In genomic region chr19:17327654-17328516, GRCh38 we compare ENCODE assay signal across 8 cellular contexts. TPM values are rescaled to one million over a fixed set of nuclear protein-coding genes. Genes with fewer than 3 reads are reported as not detected.
A peak's percentile ranks its signal among the peaks of the same experiment; 100 is the strongest.
DNase-seq lines count a peak whose midpoint lies in the region; ATAC-seq and TF ChIP-seq lines count a peak whose summit lies in the region.

No MANE protein-coding gene starts in this region.

- peaks cover 10% of the 10 kb centered on the region for H3K27me3 Mint-ChIP-seq in T-helper 1 cell treated with Interleukin-12 subunit alpha and Interleukin-12 subunit beta and Interleukin-4 antibody, amounts not matched to agents 30 μg/mL and 1 μg/mL, for 36 hours (ENCODE audit: low read depth)
- H3K27me3 Mint-ChIP-seq in MCF 10A (ENCODE audit: insufficient read depth, unreplicated experiment): no peaks in the 10 kb centered on the region
- H3K27me3 Mint-ChIP-seq in stimulated activated naive CD8-positive, alpha-beta T cell treated with anti-CD3 and anti-CD28 coated beads, Interleukin-15, amount 100 ng/mL, for 72 hours: peaks cover 13% of the 10 kb centered on the region

- peaks cover 9% of the 10 kb centered on the region for H3K36me3 Mint-ChIP-seq in T-helper 1 cell treated with Interleukin-12 subunit alpha and Interleukin-12 subunit beta and Interleukin-4 antibody, amounts not matched to agents 30 μg/mL and 1 μg/mL, for 36 hours (ENCODE audit: low read depth)
- peaks cover 40% of the 10 kb centered on the region for H3K36me3 Mint-ChIP-seq in MCF 10A (ENCODE audit: insufficient read depth, unreplicated experiment)

- intact Hi-C loops in MCF 10A (cut with micrococcal nuclease): no loop called here

- BruUV-seq in MCF 10A (replicated peaks; lab: Mats Ljungman, UMichigan): no TSS peak

- H3K27ac Mint-ChIP-seq in T-helper 1 cell treated with Interleukin-12 subunit alpha and Interleukin-12 subunit beta and Interleukin-4 antibody, amounts not matched to agents 30 μg/mL and 1 μg/mL, for 36 hours: peak overlapping the region; percentile 31
- H3K27ac Mint-ChIP-seq in MCF 10A (ENCODE audit: low read depth, unreplicated experiment): no peak overlapping the region
- peak overlapping the region; percentile 33 to 82 for H3K27ac Mint-ChIP-seq in stimulated activated naive CD8-positive, alpha-beta T cell treated with anti-CD3 and anti-CD28 coated beads, Interleukin-15, amount 100 ng/mL, for 72 hours

- H3K4me1 Mint-ChIP-seq in T-helper 1 cell treated with Interleukin-12 subunit alpha and Interleukin-12 subunit beta and Interleukin-4 antibody, amounts not matched to agents 30 μg/mL and 1 μg/mL, for 36 hours (ENCODE audit: low read depth): peaks cover 6% of the 10 kb centered on the region
- peaks cover 5% of the 10 kb centered on the region for H3K4me1 Mint-ChIP-seq in MCF 10A (ENCODE audit: insufficient read depth, unreplicated experiment)
- peaks cover 45% of the 10 kb centered on the region for H3K4me1 Mint-ChIP-seq in stimulated activated naive CD8-positive, alpha-beta T cell treated with anti-CD3 and anti-CD28 coated beads, Interleukin-15, amount 100 ng/mL, for 72 hours

- H3K9me3 Mint-ChIP-seq in T-helper 1 cell treated with Interleukin-12 subunit alpha and Interleukin-12 subunit beta and Interleukin-4 antibody, amounts not matched to agents 30 μg/mL and 1 μg/mL, for 36 hours: no peaks in the 10 kb centered on the region
- no peaks in the 10 kb centered on the region for H3K9me3 Mint-ChIP-seq in MCF 10A (ENCODE audit: unreplicated experiment)
- no peaks in the 10 kb centered on the region for H3K9me3 Mint-ChIP-seq in stimulated activated naive CD8-positive, alpha-beta T cell treated with anti-CD3 and anti-CD28 coated beads, Interleukin-15, amount 100 ng/mL, for 72 hours

- TF ChIP-seq CTCF in GM10248 (IDR thresholded peaks at IDR 0.05; ENCODE audit: control extremely low read depth, extremely low read depth, low read depth, missing control alignments): no peak
- no peak for TF ChIP-seq CTCF in MCF 10A (IDR thresholded peaks at IDR 0.05; ENCODE audit: unreplicated experiment)

- POLR2A ChIA-PET in GM10248 (lab: Yijun Ruan, JAX) (interaction anchor here (0.6 kb wide), 3 partner anchors 613 to 1864 kb away, joined by 4 to 6 read pairs (median 5); no protein-coding TSS in a partner anchor), MCF 10A (lab: Yijun Ruan, JAX) (no interaction called here)

- ATAC-seq in left lobe of liver (peak; percentile 68), HG03469 (IDR thresholded peaks at IDR 0.05; ENCODE audit: unreplicated experiment) (no peak), GM21423 (IDR thresholded peaks at IDR 0.05; ENCODE audit: unreplicated experiment) (no peak)
- ATAC-seq in stimulated activated naive CD8-positive, alpha-beta T cell treated with anti-CD3 and anti-CD28 coated beads, Interleukin-15, amount 100 ng/mL, for 72 hours: peak; percentile 72

- CTCF ChIA-PET in GM10248 (lab: Yijun Ruan, JAX) (interaction anchor here (1.1 kb wide), 1 partner anchor 58 kb away, joined by 3 read pairs; no protein-coding TSS in a partner anchor), MCF 10A (lab: Yijun Ruan, JAX) (interaction anchor here (0.6 to 0.7 kb wide), 2 partner anchors 18 to 32 kb away, joined by 3 to 4 read pairs; no protein-coding TSS in a partner anchor)

- DNase-seq in GM10248 (ENCODE audit: extremely low spot score) (peak; percentile 81), MCF 10A (ENCODE audit: unreplicated experiment) (no peak), left lobe of liver (ENCODE audit: low spot score) (no peak), occipital lobe (lab: John Stamatoyannopoulos, UW) (no peak)
- DNase-seq in stimulated activated naive CD8-positive, alpha-beta T cell treated with anti-CD3 and anti-CD28 coated beads, Interleukin-15, amount 100 ng/mL, for 72 hours: peak; percentile 51 to 52

- H3K4me3 Mint-ChIP-seq in T-helper 1 cell treated with Interleukin-12 subunit alpha and Interleukin-12 subunit beta and Interleukin-4 antibody, amounts not matched to agents 30 μg/mL and 1 μg/mL, for 36 hours: peak overlapping the region; percentile 66
- peak overlapping the region; percentile 21 for H3K4me3 Mint-ChIP-seq in MCF 10A (ENCODE audit: unreplicated experiment)
- peak overlapping the region; percentile 84 to 85 for H3K4me3 Mint-ChIP-seq in stimulated activated naive CD8-positive, alpha-beta T cell treated with anti-CD3 and anti-CD28 coated beads, Interleukin-15, amount 100 ng/mL, for 72 hours

RNA-seq across cellular contexts. Expression of gene ANO8, which starts 6.8 kb away (rescaled TPM):
- total RNA-seq in MCF 10A (2022) (13.0 and 14.5 TPM in 2 replicates), left lobe of liver (9.6 TPM), occipital lobe (29.6 TPM)

RNA-seq across cellular contexts. Expression of gene GTPBP3, which starts 9.5 kb away (rescaled TPM):
- total RNA-seq in MCF 10A (2022) (24.8 and 27.9 TPM in 2 replicates), left lobe of liver (14.3 TPM), occipital lobe (23.2 TPM)

RNA-seq across cellular contexts. Expression of gene DDA1, which starts 18.5 kb away (rescaled TPM):
- total RNA-seq in MCF 10A (2022) (57.4 and 60.4 TPM in 2 replicates), left lobe of liver (10.9 TPM), occipital lobe (10.0 TPM)

RNA-seq across cellular contexts. Expression of gene MRPL34, which starts 22.2 kb away (rescaled TPM):
- 58.8 and 65.8 TPM in 2 replicates for total RNA-seq in MCF 10A (2022)
- total RNA-seq in left lobe of liver: 148 TPM
- 9.0 TPM for total RNA-seq in occipital lobe

RNA-seq across cellular contexts. Expression of gene ABHD8, which starts 24.7 kb away (rescaled TPM):
- total RNA-seq in MCF 10A (2022) (4.1 and 6.4 TPM in 2 replicates), left lobe of liver (18.4 TPM), occipital lobe (20.6 TPM)

Comparison
In these comparisons a context has a peak if more than half of its experiments do, and no peak if none do; other contexts are left out.
1. DNase-seq: peak in GM10248 (single experiment) and stimulated activated naive CD8-positive, alpha-beta T cell treated with anti-CD3 and anti-CD28 coated beads, Interleukin-15, amount 100 ng/mL, for 72 hours (2 of 2); none in MCF 10A (single experiment), left lobe of liver (single experiment) and occipital lobe (single experiment).
2. H3K4me3 Mint-ChIP-seq: peak in every context shown above with its lines; median percentile 84 in stimulated activated naive CD8-positive, alpha-beta T cell treated with anti-CD3 and anti-CD28 coated beads, Interleukin-15, amount 100 ng/mL, for 72 hours; 66 in T-helper 1 cell treated with Interleukin-12 subunit alpha and Interleukin-12 subunit beta and Interleukin-4 antibody, amounts not matched to agents 30 μg/mL and 1 μg/mL, for 36 hours; 21 in MCF 10A.
3. ATAC-seq: peak in left lobe of liver (single experiment) and stimulated activated naive CD8-positive, alpha-beta T cell treated with anti-CD3 and anti-CD28 coated beads, Interleukin-15, amount 100 ng/mL, for 72 hours (single experiment); none in HG03469 (single experiment) and GM21423 (single experiment).